ENCODE assay signal across 1 cellular context in the genomic region with DNA sequence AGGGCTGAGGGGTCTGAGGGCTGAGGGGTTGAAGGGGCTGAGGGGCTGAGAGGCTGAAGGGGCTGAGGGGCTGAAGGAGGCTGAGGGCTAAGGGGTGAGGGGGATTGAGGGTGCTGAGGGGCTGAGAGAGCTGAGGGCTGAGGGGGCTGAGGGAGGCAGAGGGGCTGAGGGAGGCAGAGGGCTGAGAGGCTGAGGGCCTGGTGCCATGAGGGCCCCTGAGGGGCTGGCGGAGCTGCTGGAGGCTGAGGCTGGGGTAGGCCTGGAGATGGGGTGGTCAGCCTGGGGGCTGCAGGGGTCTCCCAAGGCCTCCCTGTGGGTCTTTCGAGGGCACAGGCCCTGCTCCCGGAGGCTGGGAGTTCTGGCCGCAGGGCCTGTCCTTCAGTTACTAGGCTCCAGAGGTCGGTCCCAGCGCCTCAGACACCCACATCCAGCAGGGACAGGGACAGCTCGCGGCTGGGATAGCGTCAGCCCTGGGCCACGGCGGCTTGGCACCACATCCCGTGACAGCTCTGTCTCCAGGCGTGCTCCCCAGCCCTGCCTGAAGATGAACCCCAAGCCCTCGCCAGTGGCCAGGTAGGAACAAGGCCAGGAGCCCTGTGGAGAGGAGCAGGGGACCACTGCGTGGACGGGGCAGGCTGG.
TF ChIP-seq lines count a peak whose summit lies in the region.

No MANE protein-coding gene starts in this region.

TF ChIP-seq in H1, 55 proteins besides CTCF, POLR2A, EP300 and RAD21:
- TF ChIP-seq SP1 (IDR thresholded peaks at IDR 0.05; ENCODE audit: low read depth, low read length) (no peak), POLR2AphosphoS5 (IDR thresholded peaks at IDR 0.05; ENCODE audit: low read depth, low read length) (no peak), RFX5 (IDR thresholded peaks at IDR 0.05; ENCODE audit: borderline replicate concordance, low read depth, low read length) (no peak), YY1 (IDR thresholded peaks at IDR 0.05; ENCODE audit: low read depth, low read length) (no peak), RXRA (IDR thresholded peaks at IDR 0.05; ENCODE audit: insufficient read depth, low read depth, low read length) (no peak), HDAC2 (IDR thresholded peaks at IDR 0.05; ENCODE audit: borderline replicate concordance in 1 of 2, low read depth in 2 of 2, low read length in 2 of 2) (no peak), TAF7 (optimal IDR thresholded peaks at IDR 0.05; ENCODE audit: borderline replicate concordance, low read depth, low read length) (no peak), KDM4A (IDR thresholded peaks at IDR 0.05; ENCODE audit: low read depth, low read length, severe bottlenecking) (no peak), CHD2 (IDR thresholded peaks at IDR 0.05; ENCODE audit: low read length) (no peak), JUN (IDR thresholded peaks at IDR 0.05; ENCODE audit: low read depth, low read length) (no peak)
